ENCODE assay signal across 8 cellular contexts in genomic region chr9:112380102-112380581, GRCh38. TPM values are rescaled to one million over a fixed set of nuclear protein-coding genes. Genes with fewer than 3 reads are reported as not detected.
A peak's percentile ranks its signal among the peaks of the same experiment; 100 is the strongest.
DNase-seq lines count a peak whose midpoint lies in the region; ATAC-seq and TF ChIP-seq lines count a peak whose summit lies in the region.

TSS of gene HSDL2 (plus strand) at chr9:112380108. CDS start at chr9:112380164, 56 bp downstream.

- DNase-seq in activated CD8-positive, alpha-beta memory T cell treated with anti-CD3 and anti-CD28 coated beads, Interleukin-2, amount 10 ng/mL, durations not matched to agents 7 days and 5 days = peak; percentile 61
- no peak for DNase-seq in activated CD8-positive, alpha-beta memory T cell treated with anti-CD3 and anti-CD28 coated beads, Interleukin-2, amount 50 U/mL, for 4 hours
- DNase-seq in right lobe of liver (peak in 1 of 3 donors; percentile 66), DMS153 treated with DMSO at 0.1 percent for 48 hours (lab: John Stamatoyannopoulos, UW; ENCODE audit: unreplicated experiment) (no peak)
- peak; percentile 11 for DNase-seq in stimulated activated naive CD4-positive, alpha-beta T cell treated with Interleukin-2 at 50 U/mL for 16 hours (lab: John Stamatoyannopoulos, UW)

- TF ChIP-seq POLR2A in right lobe of liver (IDR thresholded peaks at IDR 0.05) = no peak

- no peaks in the 10 kb centered on the region for H3K36me3 ChIP-seq in right lobe of liver

- H3K9me3 ChIP-seq in right lobe of liver = no peaks in the 10 kb centered on the region

- peak within 1 kb of the TSS; percentile 99 for H3K27ac Mint-ChIP-seq in activated CD8-positive, alpha-beta memory T cell treated with anti-CD3 and anti-CD28 coated beads, Interleukin-2, amount 10 ng/mL, durations not matched to agents 7 days and 5 days

- TF ChIP-seq CTCF in right lobe of liver (IDR thresholded peaks at IDR 0.05) = no peak

- H3K4me3 Mint-ChIP-seq in activated CD8-positive, alpha-beta memory T cell treated with anti-CD3 and anti-CD28 coated beads, Interleukin-2, amount 10 ng/mL, durations not matched to agents 7 days and 5 days = peak within 1 kb of the TSS; percentile 90

- H3K27me3 ChIP-seq in right lobe of liver = no peaks in the 10 kb centered on the region

- CTCF ChIA-PET in activated CD8-positive, alpha-beta memory T cell treated with anti-CD3 and anti-CD28 coated beads, Interleukin-2, amount 10 ng/mL, durations not matched to agents 7 days and 5 days (lab: Charles Lee) = interaction anchor here (0.9 to 2.9 kb wide), 14 partner anchors 14 to 338 kb away, joined by 3 to 18 read pairs (median 4); partner anchors contain the start of genes INIP and KIAA1958

- H3K36me3 Mint-ChIP-seq in activated CD8-positive, alpha-beta memory T cell treated with anti-CD3 and anti-CD28 coated beads, Interleukin-2, amount 10 ng/mL, durations not matched to agents 7 days and 5 days = peaks cover 15% of the 10 kb centered on the region

- H3K9me3 Mint-ChIP-seq in activated CD8-positive, alpha-beta memory T cell treated with anti-CD3 and anti-CD28 coated beads, Interleukin-2, amount 10 ng/mL, durations not matched to agents 7 days and 5 days (ENCODE audit: low read depth) = no peaks in the 10 kb centered on the region

- peak within 1 kb of the TSS; percentile 96 for H3K27ac ChIP-seq in cingulate gyrus (ENCODE audit: low read depth, low read length)
- peak within 1 kb of the TSS; percentile 96 to 99 (median 98) for H3K27ac ChIP-seq in right lobe of liver

- H3K4me1 Mint-ChIP-seq in activated CD8-positive, alpha-beta memory T cell treated with anti-CD3 and anti-CD28 coated beads, Interleukin-2, amount 10 ng/mL, durations not matched to agents 7 days and 5 days = peaks cover 53% of the 10 kb centered on the region

- H3K4me3 ChIP-seq in right lobe of liver = peak within 1 kb of the TSS; percentile 73 to 92 (median 75)

- WGBS in right lobe of liver (ENCODE audit: insufficient coverage, low coverage, low lambda C conversion rate, missing lambda C conversion rate) = 0% methylated on average over 10 of the region's 39 CpGs

- intact Hi-C loops in right lobe of liver (cut with DNase I) = no loop called here

- H3K4me1 ChIP-seq in right lobe of liver = peaks cover 0 to 56% (median 27%) of the 10 kb centered on the region in 4 donors

- no peaks in the 10 kb centered on the region for H3K27me3 Mint-ChIP-seq in activated CD8-positive, alpha-beta memory T cell treated with anti-CD3 and anti-CD28 coated beads, Interleukin-2, amount 10 ng/mL, durations not matched to agents 7 days and 5 days

- no peak for ATAC-seq in activated CD8-positive, alpha-beta memory T cell treated with anti-CD3 and anti-CD28 coated beads, Interleukin-2, amount 10 ng/mL, durations not matched to agents 7 days and 5 days
- ATAC-seq in HG02943 (IDR thresholded peaks at IDR 0.05; ENCODE audit: low read depth, unreplicated experiment) (peak; percentile 33), right lobe of liver (peak; percentile 42 to 64 (median 54))

TF ChIP-seq in PFSK-1, 5 proteins besides CTCF, POLR2A, EP300 and RAD21:
- peak; percentile 17; the same call in 1 of the 2 replicates for TF ChIP-seq POLR2AphosphoS5 (IDR thresholded peaks at IDR 0.05; ENCODE audit: low read depth, low read length)
- 0 out of 2 replicates have a peak, but pooled peaks have one; percentile 4 for TF ChIP-seq TAF1 (IDR thresholded peaks at IDR 0.05; ENCODE audit: borderline replicate concordance, insufficient read depth, low read length)
- TF ChIP-seq, protein P1, sequence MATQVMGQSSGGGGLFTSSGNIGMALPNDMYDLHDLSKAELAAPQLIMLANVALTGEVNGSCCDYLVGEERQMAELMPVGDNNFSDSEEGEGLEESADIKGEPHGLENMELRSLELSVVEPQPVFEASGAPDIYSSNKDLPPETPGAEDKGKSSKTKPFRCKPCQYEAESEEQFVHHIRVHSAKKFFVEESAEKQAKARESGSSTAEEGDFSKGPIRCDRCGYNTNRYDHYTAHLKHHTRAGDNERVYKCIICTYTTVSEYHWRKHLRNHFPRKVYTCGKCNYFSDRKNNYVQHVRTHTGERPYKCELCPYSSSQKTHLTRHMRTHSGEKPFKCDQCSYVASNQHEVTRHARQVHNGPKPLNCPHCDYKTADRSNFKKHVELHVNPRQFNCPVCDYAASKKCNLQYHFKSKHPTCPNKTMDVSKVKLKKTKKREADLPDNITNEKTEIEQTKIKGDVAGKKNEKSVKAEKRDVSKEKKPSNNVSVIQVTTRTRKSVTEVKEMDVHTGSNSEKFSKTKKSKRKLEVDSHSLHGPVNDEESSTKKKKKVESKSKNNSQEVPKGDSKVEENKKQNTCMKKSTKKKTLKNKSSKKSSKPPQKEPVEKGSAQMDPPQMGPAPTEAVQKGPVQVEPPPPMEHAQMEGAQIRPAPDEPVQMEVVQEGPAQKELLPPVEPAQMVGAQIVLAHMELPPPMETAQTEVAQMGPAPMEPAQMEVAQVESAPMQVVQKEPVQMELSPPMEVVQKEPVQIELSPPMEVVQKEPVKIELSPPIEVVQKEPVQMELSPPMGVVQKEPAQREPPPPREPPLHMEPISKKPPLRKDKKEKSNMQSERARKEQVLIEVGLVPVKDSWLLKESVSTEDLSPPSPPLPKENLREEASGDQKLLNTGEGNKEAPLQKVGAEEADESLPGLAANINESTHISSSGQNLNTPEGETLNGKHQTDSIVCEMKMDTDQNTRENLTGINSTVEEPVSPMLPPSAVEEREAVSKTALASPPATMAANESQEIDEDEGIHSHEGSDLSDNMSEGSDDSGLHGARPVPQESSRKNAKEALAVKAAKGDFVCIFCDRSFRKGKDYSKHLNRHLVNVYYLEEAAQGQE (IDR thresholded peaks at IDR 0.05; ENCODE audit: insufficient read depth in 1 of 2, low read depth in 2 of 2, low read length in 2 of 2) = no peak

RNA-seq across cellular contexts. Expression of gene HSDL2, which starts in this region (rescaled TPM):
- 10 to 100 TPM; 18.2 to 19.3 TPM for total RNA-seq in activated CD8-positive, alpha-beta memory T cell treated with anti-CD3 and anti-CD28 coated beads, Interleukin-2, amount 10 ng/mL, durations not matched to agents 7 days and 5 days
- polyA plus RNA-seq in PFSK-1 (2012; ENCODE audit: insufficient read length, low read depth) = 17.6 TPM
- total RNA-seq in right lobe of liver = 10 to 100 TPM; 65.8 to 96.8 (median 79.8) TPM

Comparison
In these comparisons a context has a peak if more than half of its experiments do, and no peak if none do; other contexts are left out.
1. DNase-seq: peak in activated CD8-positive, alpha-beta memory T cell treated with anti-CD3 and anti-CD28 coated beads, Interleukin-2, amount 10 ng/mL, durations not matched to agents 7 days and 5 days (single experiment) and stimulated activated naive CD4-positive, alpha-beta T cell treated with Interleukin-2 at 50 U/mL for 16 hours (single experiment); none in activated CD8-positive, alpha-beta memory T cell treated with anti-CD3 and anti-CD28 coated beads, Interleukin-2, amount 50 U/mL, for 4 hours (single experiment) and DMS153 treated with DMSO at 0.1 percent for 48 hours (single experiment).